8 cellular contexts compared by ENCODE assay signal in genomic region chr6:156809034-156809433, GRCh38. TPM values are rescaled to one million over a fixed set of nuclear protein-coding genes. Genes with fewer than 3 reads are reported as not detected.
DNase-seq lines count a peak whose midpoint lies in the region; ATAC-seq, FAIRE-seq and TF ChIP-seq lines count a peak whose summit lies in the region.

No MANE protein-coding gene starts in this region.

- H3K4me3 ChIP-seq in dorsolateral prefrontal cortex (peak overlapping the region in 14 of 59 donors; percentile 2 to 58 (median 34)), skeletal muscle tissue (ENCODE audit: low read length in 3 of 3) (no peak overlapping the region)

- peak; percentile 31 for DNase-seq in GM04503 (ENCODE audit: low read depth)
- DNase-seq in dorsolateral prefrontal cortex = no peak
- DNase-seq in RWPE1 (ENCODE audit: low spot score) = no peak
- no peak for DNase-seq in RKO (ENCODE audit: low spot score)
- DNase-seq in D721Med (ENCODE audit: insufficient read length, low spot score) = no peak

- TF ChIP-seq CTCF in dorsolateral prefrontal cortex (IDR thresholded peaks at IDR 0.05 in 54 of 56, conservative IDR thresholded peaks at IDR 0.05 in 2 of 56; ENCODE audit: low read depth in 1 of 56, partially characterized antibody in 56 of 56) = no peak
- no peak for TF ChIP-seq CTCF in RWPE1 (conservative IDR thresholded peaks at IDR 0.05; ENCODE audit: low read depth)
- TF ChIP-seq CTCF in D721Med (IDR thresholded peaks at IDR 0.05; ENCODE audit: insufficient read depth, missing control alignments) = no peak

- no peaks in the 10 kb centered on the region for H3K36me3 ChIP-seq in skeletal muscle tissue (ENCODE audit: control insufficient read depth in 3 of 3, insufficient read depth in 3 of 3, low read length in 3 of 3)

- intact Hi-C loops in dorsolateral prefrontal cortex (cut with DNase I) = no loop called here

- peaks cover 18 to 35% (median 33%) of the 10 kb centered on the region in 3 donors for H3K4me1 ChIP-seq in skeletal muscle tissue (ENCODE audit: control insufficient read depth in 3 of 3, insufficient read depth in 3 of 3, low read length in 3 of 3)

- no peak for FAIRE-seq in D721Med (lab: Jason Lieb, UNC)

- no peaks in the 10 kb centered on the region for H3K9me3 ChIP-seq in skeletal muscle tissue (ENCODE audit: control insufficient read depth in 3 of 3, low read length in 3 of 3)

- H3K27ac ChIP-seq in dorsolateral prefrontal cortex = peak overlapping the region in 38 of 59 donors; percentile 3 to 80 (median 62)
- H3K27ac ChIP-seq in skeletal muscle tissue (ENCODE audit: low read depth, low read length) = peak overlapping the region; percentile 21
- no peak overlapping the region for H3K27ac ChIP-seq in RWPE1

- CTCF ChIA-PET in RWPE1 (lab: Yijun Ruan, JAX) = no interaction called here

- H3K27me3 ChIP-seq in dorsolateral prefrontal cortex (no peaks in the 10 kb centered on the region), skeletal muscle tissue (ENCODE audit: control insufficient read depth in 3 of 3, insufficient read depth in 3 of 3, low read length in 3 of 3) (no peaks in the 10 kb centered on the region)

- ATAC-seq in GM21423 (IDR thresholded peaks at IDR 0.05; ENCODE audit: unreplicated experiment) (peak; percentile 96), HG03571 (IDR thresholded peaks at IDR 0.05; ENCODE audit: unreplicated experiment) (peak; percentile 91)

- POLR2A ChIA-PET in RWPE1 (lab: Yijun Ruan, JAX; ENCODE audit: low non-redundant PET) = no interaction called here

- no peak overlapping the region for H3K9ac ChIP-seq in skeletal muscle tissue (ENCODE audit: low read depth in 1 of 3, low read length in 3 of 3)

RNA-seq across cellular contexts. Expression of gene ARID1B, which starts 31.9 kb away (rescaled TPM):
- total RNA-seq in dorsolateral prefrontal cortex = 100 to 1,000 TPM in 119 of 120 experiments, 10 to 100 TPM in 1; 96.8 to 200 (median 147) TPM
- total RNA-seq in skeletal muscle tissue = 73.6 TPM
